8 cellular contexts compared by ENCODE assay signal in genomic region chr1:121183867-121184266, GRCh38. TPM values are rescaled to one million over a fixed set of nuclear protein-coding genes. Genes with fewer than 3 reads are reported as not detected.
DNase-seq lines count a peak whose midpoint lies in the region; TF ChIP-seq lines count a peak whose summit lies in the region.
"Not testable (repeated sequence)": the region's sequence is repeated elsewhere in the genome, so short reads cannot be mapped to it uniquely, and the experiment has no call there.

No MANE protein-coding gene starts in this region.

- intact Hi-C loops in ascending aorta (cut with DNase I); esophagus squamous epithelium (cut with DNase I): not testable (repeated sequence)

- not testable (repeated sequence) for H3K4me1 Mint-ChIP-seq in osteocyte (ENCODE audit: unreplicated experiment)

- TF ChIP-seq POLR2A in esophagus squamous epithelium (IDR thresholded peaks at IDR 0.05); tibial nerve (IDR thresholded peaks at IDR 0.05): not testable (repeated sequence)

- not testable (repeated sequence) for H3K27ac Mint-ChIP-seq in osteocyte (ENCODE audit: unreplicated experiment)

- H3K4me3 Mint-ChIP-seq in osteocyte (ENCODE audit: unreplicated experiment): peak overlapping the region; percentile 44

- not testable (repeated sequence) for TF ChIP-seq EP300 in tibial nerve (IDR thresholded peaks at IDR 0.05)

- DNase-seq in EH (ENCODE audit: low read depth) (peak; percentile 27), LHCN-M2 (ENCODE audit: low read depth) (peak; percentile 11), islet precursor cell (peak; percentile 53)
- not testable (repeated sequence) for DNase-seq in ascending aorta (ENCODE audit: low spot score in 2 of 2); esophagus squamous epithelium (lab: John Stamatoyannopoulos, UW); osteocyte (ENCODE audit: extremely low spot score, unreplicated experiment); tibial nerve (ENCODE audit: low spot score in 2 of 2)

- H3K4me3 ChIP-seq in WI38 (ENCODE audit: low read depth, low read length): peak overlapping the region; percentile 57
- H3K4me3 ChIP-seq in ascending aorta: peak overlapping the region; percentile 45 to 61
- H3K4me3 ChIP-seq in esophagus squamous epithelium: peak overlapping the region; percentile 22 to 57 (median 40)
- H3K4me3 ChIP-seq in tibial nerve: peak overlapping the region in 3 of 4 donors; percentile 12 to 44 (median 25)

- not testable (repeated sequence) for H3K9me3 Mint-ChIP-seq in osteocyte (ENCODE audit: unreplicated experiment)

- not testable (repeated sequence) for TF ChIP-seq CTCF in WI38 (IDR thresholded peaks at IDR 0.05; ENCODE audit: low read depth, low read length); ascending aorta (IDR thresholded peaks at IDR 0.05); esophagus squamous epithelium (IDR thresholded peaks at IDR 0.05); osteocyte (IDR thresholded peaks at IDR 0.05); tibial nerve (IDR thresholded peaks at IDR 0.05)

- WGBS in esophagus squamous epithelium, 2 donors: 2% methylated on average over 10 of the region's 31 CpGs; no CpG with 5 or more reads in 1 of the 2 donors
- WGBS in tibial nerve, 2 donors: 1% methylated on average over 14 of the region's 31 CpGs; no CpG with 5 or more reads in 1 of the 2 donors

- not testable (repeated sequence) for H3K27me3 ChIP-seq in ascending aorta, esophagus squamous epithelium, tibial nerve

- H3K9me3 ChIP-seq in ascending aorta, esophagus squamous epithelium, tibial nerve: not testable (repeated sequence)

- not testable (repeated sequence) for H3K27me3 Mint-ChIP-seq in osteocyte (ENCODE audit: unreplicated experiment)

- not testable (repeated sequence) for H3K36me3 Mint-ChIP-seq in osteocyte (ENCODE audit: unreplicated experiment)

- not testable (repeated sequence) for H3K27ac ChIP-seq in ascending aorta, esophagus squamous epithelium, tibial nerve

- not testable (repeated sequence) for H3K36me3 ChIP-seq in ascending aorta, esophagus squamous epithelium, tibial nerve

- not testable (repeated sequence) for H3K4me1 ChIP-seq in ascending aorta, tibial nerve
- H3K4me1 ChIP-seq in esophagus squamous epithelium: peaks cover 0 to 13% (median 0%) of the 10 kb centered on the region in 3 donors

RNA-seq across cellular contexts. Expression of gene FAM72B, which starts 0.3 kb away (rescaled TPM):
- total RNA-seq in LHCN-M2 (2014; rRNA removed) (6.3 TPM in 2 replicates), ascending aorta (not detected), esophagus squamous epithelium (1 to 10 TPM in 3 of 4 donors, under 1 TPM in 1; 0.38 to 3.9 (median 2.1) TPM), osteocyte (1.7 and 2.5 TPM in 2 replicates), tibial nerve (1 to 10 TPM in 3 of 4 donors, under 1 TPM in 1; 0.66 to 1.3 (median 1.2) TPM)
- polyA plus RNA-seq in LHCN-M2 (2012): 2.3 TPM

RNA-seq across cellular contexts. Expression of gene SRGAP2C, which starts 0.9 kb away (rescaled TPM):
- total RNA-seq in LHCN-M2 (2014; rRNA removed): 7.4 and 9.2 TPM in 2 replicates
- polyA plus RNA-seq in LHCN-M2 (2012): 1.9 TPM
- total RNA-seq in ascending aorta: 18.6 TPM
- 10 to 100 TPM in 2 of 4 donors, 1 to 10 TPM in 2; 5.4 to 16.8 (median 12.0) TPM for total RNA-seq in esophagus squamous epithelium
- total RNA-seq in osteocyte: 42.5 and 45.4 TPM in 2 replicates
- total RNA-seq in tibial nerve: 10 to 100 TPM; 42.0 to 70.4 (median 50.8) TPM
